7 cellular contexts compared by ENCODE assay signal in genomic region chr12:113161415-113162016, GRCh38.
DNase-seq lines count a peak whose midpoint lies in the region; ATAC-seq lines count a peak whose summit lies in the region.
"Had no signal": no experiment of that assay in that cellular context is flagged by ENCODE, and none has a peak within 500 bp of the region (broad histone marks: within the 10 kb centered on the region; RNA-seq: fewer than 3 reads in every experiment).

No MANE protein-coding gene starts in this region.

- ATAC-seq in GM21529 (IDR thresholded peaks at IDR 0.05; ENCODE audit: unreplicated experiment) = no peak
- no peak for ATAC-seq in HG02884 (IDR thresholded peaks at IDR 0.05; ENCODE audit: unreplicated experiment)

- peak; percentile 83 for DNase-seq in DMS153 (lab: John Stamatoyannopoulos, UW)
- DNase-seq in NAMALWA (ENCODE audit: low spot score) = peak; percentile 99
- DNase-seq in caudate nucleus (lab: John Stamatoyannopoulos, UW) = peak in 54 of 61 donors; percentile 9 to 99 (median 85)
- no peak for DNase-seq in activated CD4-positive, CD25-positive, alpha-beta regulatory T cell treated with anti-CD3 and anti-CD28 coated beads, Interleukin-2, amount 50 U/mL, for 72 hours
- DNase-seq: GOT3 had no signal

- H3K27ac ChIP-seq in caudate nucleus (ENCODE audit: low read depth, low read length) = no peak overlapping the region
